Comparison of ENCODE assay signal across 1 cellular context in genomic region chr2:70248145-70248809, GRCh38.
A peak's percentile ranks its signal among the peaks of the same experiment; 100 is the strongest.
TF ChIP-seq lines count a peak whose summit lies in the region.

Gene TIA1, minus strand, starts transcription at chr2:70248628. Its CDS starts 198 bp downstream, at chr2:70248430.

TF ChIP-seq in K562, 482 proteins besides CTCF, POLR2A, EP300 and RAD21 (continued from another document and continues in another):
- peak; percentile 82 for TF ChIP-seq PML (IDR thresholded peaks at IDR 0.05; ENCODE audit: low read length)
- no peak for TF ChIP-seq ZFP30 (CRISPR knock-in tag; IDR thresholded peaks at IDR 0.05; ENCODE audit: borderline replicate concordance)
- no peak for TF ChIP-seq RNF219 (CRISPR knock-in tag; IDR thresholded peaks at IDR 0.05)
- TF ChIP-seq PHF8 (IDR thresholded peaks at IDR 0.05; ENCODE audit: borderline replicate concordance, low read length), result peak; percentile 97
- no peak for TF ChIP-seq ZBTB49 (CRISPR knock-in tag; IDR thresholded peaks at IDR 0.05; ENCODE audit: borderline replicate concordance)
- no peak for TF ChIP-seq ZNF134 (CRISPR knock-in tag; conservative IDR thresholded peaks at IDR 0.05)
- no peak for TF ChIP-seq ZNF766 (CRISPR knock-in tag; conservative IDR thresholded peaks at IDR 0.05)
- no peak for TF ChIP-seq EGR1 (conservative IDR thresholded peaks at IDR 0.05)
- no peak for TF ChIP-seq GATAD2B (IDR thresholded peaks at IDR 0.05; ENCODE audit: borderline replicate concordance)
- TF ChIP-seq MITF (IDR thresholded peaks at IDR 0.05), result no peak
- no peak for TF ChIP-seq TAF15 (IDR thresholded peaks at IDR 0.05; ENCODE audit: low read depth, low read length)
- TF ChIP-seq SFPQ (IDR thresholded peaks at IDR 0.05; ENCODE audit: low read depth, low read length), result no peak
- TF ChIP-seq NFRKB (IDR thresholded peaks at IDR 0.05; ENCODE audit: low read depth), result peak; percentile 97
- TF ChIP-seq MAX (CRISPR knock-in tag; IDR thresholded peaks at IDR 0.05), result no peak
- no peak for TF ChIP-seq ZNF561 (CRISPR knock-in tag; conservative IDR thresholded peaks at IDR 0.05)
- no peak for TF ChIP-seq RREB1 (CRISPR knock-in tag; IDR thresholded peaks at IDR 0.05)
- no peak for TF ChIP-seq ERF (CRISPR knock-in tag; IDR thresholded peaks at IDR 0.05)
- TF ChIP-seq E2F4 (CRISPR knock-in tag; IDR thresholded peaks at IDR 0.05; ENCODE audit: low read depth), result no peak
- no peak for TF ChIP-seq NFIX (CRISPR knock-in tag; IDR thresholded peaks at IDR 0.05; ENCODE audit: low read depth)
- no peak for TF ChIP-seq ZNF324 (CRISPR knock-in tag; IDR thresholded peaks at IDR 0.05)
- TF ChIP-seq ZNF79 (CRISPR knock-in tag; IDR thresholded peaks at IDR 0.05; ENCODE audit: low read depth), result no peak
- no peak for TF ChIP-seq CREB1 (IDR thresholded peaks at IDR 0.05)
- no peak; the same call in 1 of the 2 replicates for TF ChIP-seq CREB1 (CRISPR knock-in tag; IDR thresholded peaks at IDR 0.05)
- no peak for TF ChIP-seq NBN (IDR thresholded peaks at IDR 0.05; ENCODE audit: low read depth)
- no peak for TF ChIP-seq ZNF23 (CRISPR knock-in tag; IDR thresholded peaks at IDR 0.05)
- no peak for TF ChIP-seq SRSF9 (IDR thresholded peaks at IDR 0.05; ENCODE audit: borderline replicate concordance, low read depth, low read length)
- TF ChIP-seq TGIF2 (CRISPR knock-in tag; IDR thresholded peaks at IDR 0.05), result no peak
- TF ChIP-seq BRF1 (IDR thresholded peaks at IDR 0.05; ENCODE audit: borderline replicate concordance, extremely low read depth, insufficient read length), result no peak
- 0 out of 2 replicates have a peak, but pooled peaks have one; percentile 67 for TF ChIP-seq ZNF12 (CRISPR knock-in tag; IDR thresholded peaks at IDR 0.05)
- no peak for TF ChIP-seq ZNF318 (IDR thresholded peaks at IDR 0.05; ENCODE audit: borderline replicate concordance in 1 of 2, low read depth in 1 of 2)
- 0 out of 2 replicates have a peak, but pooled peaks have one; percentile 45 for TF ChIP-seq HDGF (IDR thresholded peaks at IDR 0.05)
- no peak for TF ChIP-seq DDX20 (tag; IDR thresholded peaks at IDR 0.05; ENCODE audit: low read depth)
- TF ChIP-seq TCF3 (CRISPR knock-in tag; IDR thresholded peaks at IDR 0.05), result 0 out of 2 replicates have a peak, but pooled peaks have one; percentile 12
- TF ChIP-seq POLR2AphosphoS5 (IDR thresholded peaks at IDR 0.05; ENCODE audit: control insufficient read depth, insufficient read depth, low read depth, low read length), result peak; percentile 91
- TF ChIP-seq TSC22D4 (tag; IDR thresholded peaks at IDR 0.05), result no peak
- TF ChIP-seq GTF2A2 (tag; IDR thresholded peaks at IDR 0.05), result no peak
- no peak for TF ChIP-seq ZNF75A (CRISPR knock-in tag; IDR thresholded peaks at IDR 0.05)
